In the genomic region with DNA sequence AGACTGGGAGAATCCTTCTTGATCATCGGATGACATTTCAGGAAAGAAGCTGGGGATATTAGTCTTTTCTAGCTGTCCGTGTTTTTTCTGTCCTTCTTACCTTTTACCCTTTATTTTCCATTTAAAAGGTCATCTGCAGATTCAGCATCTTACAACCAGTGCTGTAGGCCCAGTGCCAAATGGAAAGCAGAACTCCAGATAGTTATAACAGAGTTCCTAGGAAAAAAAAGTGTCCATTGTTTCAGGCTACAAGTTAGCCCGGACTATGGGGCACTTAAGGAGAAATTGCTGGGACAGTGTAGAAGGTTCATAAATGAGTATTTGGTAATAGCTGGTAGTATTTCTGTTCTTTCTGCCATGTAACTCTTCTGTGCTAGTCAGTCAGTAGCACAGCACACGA, we compare ENCODE assay signal across 2 cellular contexts.
TF ChIP-seq lines count a peak whose summit lies in the region.

No MANE protein-coding gene starts in this region.

TF ChIP-seq in IMR-90, 13 proteins besides CTCF, POLR2A, EP300 and RAD21:
- no peak for TF ChIP-seq NFE2L2 (IDR thresholded peaks at IDR 0.05; ENCODE audit: low read depth, low read length)
- TF ChIP-seq SMC3 (IDR thresholded peaks at IDR 0.05; ENCODE audit: low read depth, low read length): no peak
- no peak for TF ChIP-seq MAFK (IDR thresholded peaks at IDR 0.05; ENCODE audit: low read depth, low read length)
- no peak for TF ChIP-seq FOS (IDR thresholded peaks at IDR 0.05; ENCODE audit: low read depth, low read length)
- TF ChIP-seq ELK1 (IDR thresholded peaks at IDR 0.05; ENCODE audit: borderline replicate concordance, low read depth, low read length): no peak
- no peak for TF ChIP-seq CHD1 (IDR thresholded peaks at IDR 0.05; ENCODE audit: low read depth, low read length)
- no peak for TF ChIP-seq BHLHE40 (IDR thresholded peaks at IDR 0.05; ENCODE audit: low read depth, low read length)

TF ChIP-seq in K562, 482 proteins besides CTCF, POLR2A, EP300 and RAD21:
- TF ChIP-seq KLF13 (tag; IDR thresholded peaks at IDR 0.05; ENCODE audit: borderline replicate concordance, low read depth): no peak
- no peak for TF ChIP-seq CCNT2 (IDR thresholded peaks at IDR 0.05; ENCODE audit: borderline replicate concordance, extremely low read depth, insufficient read length, low read depth, low read length)
- TF ChIP-seq, protein P1, sequence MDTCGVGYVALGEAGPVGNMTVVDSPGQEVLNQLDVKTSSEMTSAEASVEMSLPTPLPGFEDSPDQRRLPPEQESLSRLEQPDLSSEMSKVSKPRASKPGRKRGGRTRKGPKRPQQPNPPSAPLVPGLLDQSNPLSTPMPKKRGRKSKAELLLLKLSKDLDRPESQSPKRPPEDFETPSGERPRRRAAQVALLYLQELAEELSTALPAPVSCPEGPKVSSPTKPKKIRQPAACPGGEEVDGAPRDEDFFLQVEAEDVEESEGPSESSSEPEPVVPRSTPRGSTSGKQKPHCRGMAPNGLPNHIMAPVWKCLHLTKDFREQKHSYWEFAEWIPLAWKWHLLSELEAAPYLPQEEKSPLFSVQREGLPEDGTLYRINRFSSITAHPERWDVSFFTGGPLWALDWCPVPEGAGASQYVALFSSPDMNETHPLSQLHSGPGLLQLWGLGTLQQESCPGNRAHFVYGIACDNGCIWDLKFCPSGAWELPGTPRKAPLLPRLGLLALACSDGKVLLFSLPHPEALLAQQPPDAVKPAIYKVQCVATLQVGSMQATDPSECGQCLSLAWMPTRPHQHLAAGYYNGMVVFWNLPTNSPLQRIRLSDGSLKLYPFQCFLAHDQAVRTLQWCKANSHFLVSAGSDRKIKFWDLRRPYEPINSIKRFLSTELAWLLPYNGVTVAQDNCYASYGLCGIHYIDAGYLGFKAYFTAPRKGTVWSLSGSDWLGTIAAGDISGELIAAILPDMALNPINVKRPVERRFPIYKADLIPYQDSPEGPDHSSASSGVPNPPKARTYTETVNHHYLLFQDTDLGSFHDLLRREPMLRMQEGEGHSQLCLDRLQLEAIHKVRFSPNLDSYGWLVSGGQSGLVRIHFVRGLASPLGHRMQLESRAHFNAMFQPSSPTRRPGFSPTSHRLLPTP (IDR thresholded peaks at IDR 0.05; ENCODE audit: borderline replicate concordance, extremely low read depth, insufficient read length): no peak
- TF ChIP-seq ZNF212 (CRISPR knock-in tag; IDR thresholded peaks at IDR 0.05): no peak
- no peak for TF ChIP-seq NR2C2 (CRISPR knock-in tag; IDR thresholded peaks at IDR 0.05)
- TF ChIP-seq NR2C2 (tag; IDR thresholded peaks at IDR 0.05): no peak
- TF ChIP-seq TAF7 (tag; IDR thresholded peaks at IDR 0.05): no peak
- no peak for TF ChIP-seq TGIF2 (CRISPR knock-in tag; IDR thresholded peaks at IDR 0.05)
- no peak for TF ChIP-seq PTRF (tag; IDR thresholded peaks at IDR 0.05)
- no peak for TF ChIP-seq PHB2 (IDR thresholded peaks at IDR 0.05; ENCODE audit: low read depth)
- TF ChIP-seq CCAR2 (IDR thresholded peaks at IDR 0.05; ENCODE audit: low read depth, low read length): no peak
- TF ChIP-seq, protein P2, sequence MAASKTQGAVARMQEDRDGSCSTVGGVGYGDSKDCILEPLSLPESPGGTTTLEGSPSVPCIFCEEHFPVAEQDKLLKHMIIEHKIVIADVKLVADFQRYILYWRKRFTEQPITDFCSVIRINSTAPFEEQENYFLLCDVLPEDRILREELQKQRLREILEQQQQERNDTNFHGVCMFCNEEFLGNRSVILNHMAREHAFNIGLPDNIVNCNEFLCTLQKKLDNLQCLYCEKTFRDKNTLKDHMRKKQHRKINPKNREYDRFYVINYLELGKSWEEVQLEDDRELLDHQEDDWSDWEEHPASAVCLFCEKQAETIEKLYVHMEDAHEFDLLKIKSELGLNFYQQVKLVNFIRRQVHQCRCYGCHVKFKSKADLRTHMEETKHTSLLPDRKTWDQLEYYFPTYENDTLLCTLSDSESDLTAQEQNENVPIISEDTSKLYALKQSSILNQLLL (CRISPR knock-in tag; IDR thresholded peaks at IDR 0.05; ENCODE audit: borderline replicate concordance): no peak
- TF ChIP-seq, protein P3, sequence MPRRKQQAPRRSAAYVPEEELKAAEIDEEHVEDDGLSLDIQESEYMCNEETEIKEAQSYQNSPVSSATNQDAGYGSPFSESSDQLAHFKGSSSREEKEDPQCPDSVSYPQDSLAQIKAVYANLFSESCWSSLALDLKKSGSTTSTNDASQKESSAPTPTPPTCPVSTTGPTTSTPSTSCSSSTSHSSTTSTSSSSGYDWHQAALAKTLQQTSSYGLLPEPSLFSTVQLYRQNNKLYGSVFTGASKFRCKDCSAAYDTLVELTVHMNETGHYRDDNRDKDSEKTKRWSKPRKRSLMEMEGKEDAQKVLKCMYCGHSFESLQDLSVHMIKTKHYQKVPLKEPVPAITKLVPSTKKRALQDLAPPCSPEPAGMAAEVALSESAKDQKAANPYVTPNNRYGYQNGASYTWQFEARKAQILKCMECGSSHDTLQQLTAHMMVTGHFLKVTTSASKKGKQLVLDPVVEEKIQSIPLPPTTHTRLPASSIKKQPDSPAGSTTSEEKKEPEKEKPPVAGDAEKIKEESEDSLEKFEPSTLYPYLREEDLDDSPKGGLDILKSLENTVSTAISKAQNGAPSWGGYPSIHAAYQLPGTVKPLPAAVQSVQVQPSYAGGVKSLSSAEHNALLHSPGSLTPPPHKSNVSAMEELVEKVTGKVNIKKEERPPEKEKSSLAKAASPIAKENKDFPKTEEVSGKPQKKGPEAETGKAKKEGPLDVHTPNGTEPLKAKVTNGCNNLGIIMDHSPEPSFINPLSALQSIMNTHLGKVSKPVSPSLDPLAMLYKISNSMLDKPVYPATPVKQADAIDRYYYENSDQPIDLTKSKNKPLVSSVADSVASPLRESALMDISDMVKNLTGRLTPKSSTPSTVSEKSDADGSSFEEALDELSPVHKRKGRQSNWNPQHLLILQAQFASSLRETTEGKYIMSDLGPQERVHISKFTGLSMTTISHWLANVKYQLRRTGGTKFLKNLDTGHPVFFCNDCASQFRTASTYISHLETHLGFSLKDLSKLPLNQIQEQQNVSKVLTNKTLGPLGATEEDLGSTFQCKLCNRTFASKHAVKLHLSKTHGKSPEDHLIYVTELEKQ (CRISPR knock-in tag; IDR thresholded peaks at IDR 0.05): no peak
- no peak for TF ChIP-seq YY1 (IDR thresholded peaks at IDR 0.05; ENCODE audit: borderline replicate concordance in 1 of 3, control insufficient read depth in 1 of 3, extremely low read depth in 1 of 3, insufficient read depth in 3 of 3, insufficient read length in 1 of 3, insufficient replicate concordance in 2 of 3, low read depth in 1 of 3, low read length in 2 of 3)
- TF ChIP-seq, protein P4, sequence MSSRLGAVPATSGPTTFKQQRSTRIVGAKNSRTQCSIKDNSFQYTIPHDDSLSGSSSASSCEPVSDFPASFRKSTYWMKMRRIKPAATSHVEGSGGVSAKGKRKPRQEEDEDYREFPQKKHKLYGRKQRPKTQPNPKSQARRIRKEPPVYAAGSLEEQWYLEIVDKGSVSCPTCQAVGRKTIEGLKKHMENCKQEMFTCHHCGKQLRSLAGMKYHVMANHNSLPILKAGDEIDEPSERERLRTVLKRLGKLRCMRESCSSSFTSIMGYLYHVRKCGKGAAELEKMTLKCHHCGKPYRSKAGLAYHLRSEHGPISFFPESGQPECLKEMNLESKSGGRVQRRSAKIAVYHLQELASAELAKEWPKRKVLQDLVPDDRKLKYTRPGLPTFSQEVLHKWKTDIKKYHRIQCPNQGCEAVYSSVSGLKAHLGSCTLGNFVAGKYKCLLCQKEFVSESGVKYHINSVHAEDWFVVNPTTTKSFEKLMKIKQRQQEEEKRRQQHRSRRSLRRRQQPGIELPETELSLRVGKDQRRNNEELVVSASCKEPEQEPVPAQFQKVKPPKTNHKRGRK (tag; IDR thresholded peaks at IDR 0.05): no peak
- no peak for TF ChIP-seq NR3C1 (CRISPR knock-in tag; IDR thresholded peaks at IDR 0.05)
- TF ChIP-seq ZNF217 (CRISPR knock-in tag; IDR thresholded peaks at IDR 0.05): no peak
- no peak for TF ChIP-seq ZNF644 (tag; IDR thresholded peaks at IDR 0.05; ENCODE audit: low read depth)
- no peak for TF ChIP-seq E4F1 (CRISPR knock-in tag; IDR thresholded peaks at IDR 0.05; ENCODE audit: borderline replicate concordance)
- no peak for TF ChIP-seq COPS2 (conservative IDR thresholded peaks at IDR 0.05)
- TF ChIP-seq SNIP1 (IDR thresholded peaks at IDR 0.05; ENCODE audit: low read depth): no peak
